9 cellular contexts compared by ENCODE assay signal in genomic region chr6:152356659-152357058, GRCh38.
DNase-seq lines count a peak whose midpoint lies in the region; ATAC-seq and TF ChIP-seq lines count a peak whose summit lies in the region.
"Had no signal": no experiment of that assay in that cellular context is flagged by ENCODE, and none has a peak within 500 bp of the region (broad histone marks: within the 10 kb centered on the region; RNA-seq: fewer than 3 reads in every experiment).

No MANE protein-coding gene starts in this region.

- peaks cover 3% of the 10 kb centered on the region for H3K4me1 Mint-ChIP-seq in CD8-positive, alpha-beta T cell (ENCODE audit: low read depth)

- POLR2A ChIA-PET in CD8-positive, alpha-beta T cell (lab: Charles Lee), result interaction anchor here (0.6 kb wide), 1 partner anchor 667 kb away, joined by 3 read pairs; no protein-coding TSS in a partner anchor

- H3K36me3 Mint-ChIP-seq in CD8-positive, alpha-beta T cell, result no peaks in the 10 kb centered on the region

- H3K4me1 ChIP-seq in CD8-positive, alpha-beta T cell (ENCODE audit: insufficient read depth, low read length), result no peaks in the 10 kb centered on the region
- H3K4me1 ChIP-seq in gastroesophageal sphincter (peaks cover 0 to 15% (median 0%) of the 10 kb centered on the region in 3 donors), transverse colon (no peaks in the 10 kb centered on the region)
- H3K4me1 ChIP-seq: lower lobe of right lung had no signal

- no peak overlapping the region for H3K4me3 Mint-ChIP-seq in CD8-positive, alpha-beta T cell

- H3K27ac Mint-ChIP-seq in CD8-positive, alpha-beta T cell, result no peak overlapping the region

- in situ Hi-C loops in transverse colon (cut with MboI; ENCODE audit: low pct_ligation_motif_present in 1 of 4, low pct_unique_long_range_greater_than_20kb in 1 of 4, low sequenced_read_pairs in 3 of 4), result no loop called here

- no peaks in the 10 kb centered on the region for H3K9me3 ChIP-seq in CD8-positive, alpha-beta T cell (ENCODE audit: low read length)
- H3K9me3 ChIP-seq in gastroesophageal sphincter (no peaks in the 10 kb centered on the region), transverse colon (no peaks in the 10 kb centered on the region)
- H3K9me3 ChIP-seq: lower lobe of right lung had no signal

- WGBS in gastroesophageal sphincter (ENCODE audit: low coverage in 1 of 2), 2 donors, result 0 to 16% methylated on average over 2 of the region's 2 CpGs
- WGBS in lower leg skin, 2 donors, result 29 to 31% methylated on average over 2 of the region's 2 CpGs
- WGBS in transverse colon (ENCODE audit: low coverage in 1 of 2), 2 donors, result 8 to 23% methylated on average over 2 of the region's 2 CpGs

- no peaks in the 10 kb centered on the region for H3K27me3 Mint-ChIP-seq in CD8-positive, alpha-beta T cell (ENCODE audit: low read depth)

- CTCF ChIA-PET in CD8-positive, alpha-beta T cell (lab: Charles Lee), result interaction anchor here (0.6 to 1.3 kb wide), 9 partner anchors 8 to 675 kb away, joined by 3 to 7 read pairs (median 4); no protein-coding TSS in a partner anchor

- no peak overlapping the region for H3K27ac ChIP-seq in CD8-positive, alpha-beta T cell (ENCODE audit: low read depth, low read length)
- peak overlapping the region in 1 of 4 donors; percentile 5 for H3K27ac ChIP-seq in gastroesophageal sphincter
- no peak overlapping the region for H3K27ac ChIP-seq in transverse colon
- H3K27ac ChIP-seq: lower lobe of right lung had no signal

- no peaks in the 10 kb centered on the region for H3K9me3 Mint-ChIP-seq in CD8-positive, alpha-beta T cell

- DNase-seq in CD8-positive, alpha-beta T cell, result no peak
- DNase-seq in RPMI7951 (ENCODE audit: low read depth) (peak; percentile 14), lower leg skin (ENCODE audit: low spot score in 2 of 2) (no peak), transverse colon (no peak)
- DNase-seq in stimulated activated CD4-positive, alpha-beta T cell treated with anti-CD3 and anti-CD28 coated beads, Interleukin-15, amount 100 ng/mL, for 24 hours, result no peak
- DNase-seq: lower lobe of right lung had no signal

- peak; percentile 56 for ATAC-seq in CD8-positive, alpha-beta T cell
- peak; percentile 90 for ATAC-seq in GM18867 (IDR thresholded peaks at IDR 0.05; ENCODE audit: unreplicated experiment)
- ATAC-seq in HG03442 (IDR thresholded peaks at IDR 0.05; ENCODE audit: unreplicated experiment), result peak; percentile 73
- ATAC-seq in gastroesophageal sphincter, result peak; percentile 49

- intact Hi-C loops in CD8-positive, alpha-beta T cell (cut with DNase I, micrococcal nuclease), result loop anchor here (1.0 to 10.0 kb wide), 4 partner anchors 150 to 679 kb away; no protein-coding TSS in a partner anchor
- intact Hi-C loops in lower leg skin (cut with DNase I; ENCODE audit: low total_unique reads), result no loop called here
- intact Hi-C loops in transverse colon (cut with DNase I; ENCODE audit: low total_unique reads), result no loop called here

- TF ChIP-seq CTCF in CD8-positive, alpha-beta T cell (IDR thresholded peaks at IDR 0.05), result peak; percentile 46
- TF ChIP-seq CTCF in gastroesophageal sphincter (IDR thresholded peaks at IDR 0.05), result peak in 3 of 4 experiments; percentile 32 to 45 (median 33)
- no peak for TF ChIP-seq CTCF in lower leg skin (IDR thresholded peaks at IDR 0.05)
- TF ChIP-seq CTCF in transverse colon (IDR thresholded peaks at IDR 0.05), result no peak

- H3K36me3 ChIP-seq in CD8-positive, alpha-beta T cell (ENCODE audit: insufficient read depth, low read length), result no peaks in the 10 kb centered on the region
- H3K36me3 ChIP-seq in gastroesophageal sphincter (peaks cover 7 to 87% of the 10 kb centered on the region in 2 donors), transverse colon (peaks cover 0 to 10% (median 5%) of the 10 kb centered on the region in 4 donors)

- TF ChIP-seq POLR2A in gastroesophageal sphincter (IDR thresholded peaks at IDR 0.05) (no peak), lower leg skin (IDR thresholded peaks at IDR 0.05) (no peak), transverse colon (IDR thresholded peaks at IDR 0.05) (no peak)

- H3K27me3 ChIP-seq in CD8-positive, alpha-beta T cell (ENCODE audit: insufficient read depth, low read length), result no peaks in the 10 kb centered on the region
- no peaks in the 10 kb centered on the region for H3K27me3 ChIP-seq in gastroesophageal sphincter
- H3K27me3 ChIP-seq in transverse colon, result no peaks in the 10 kb centered on the region

- no peak for TF ChIP-seq EP300 in gastroesophageal sphincter (IDR thresholded peaks at IDR 0.05)
- no peak for TF ChIP-seq EP300 in transverse colon (IDR thresholded peaks at IDR 0.05; ENCODE audit: low read depth)

- no peak overlapping the region for H3K4me3 ChIP-seq in CD8-positive, alpha-beta T cell (ENCODE audit: low read depth, low read length)
- H3K4me3 ChIP-seq in gastroesophageal sphincter (no peak overlapping the region), lower leg skin (ENCODE audit: low read depth, poor library complexity, severe bottlenecking) (no peak overlapping the region), transverse colon (no peak overlapping the region)
- H3K4me3 ChIP-seq: lower lobe of right lung had no signal

Comparison
In these comparisons a context has a peak if more than half of its experiments do, and no peak if none do; other contexts are left out.
1. CTCF ChIP-seq: peak in CD8-positive, alpha-beta T cell (single experiment) and gastroesophageal sphincter (3 of 4); none in lower leg skin (0 of 3) and transverse colon (0 of 5).
2. intact Hi-C loops: an anchor here in CD8-positive, alpha-beta T cell (1.0 to 10.0 kb wide); none called in lower leg skin and transverse colon.
3. Peak in every context shown above with its lines, with median percentiles within 50 percentile points of each other: ATAC-seq.